ENCODE assay signal across 13 cellular contexts in genomic region chr7:42574693-42575084, GRCh38.
DNase-seq lines count a peak whose midpoint lies in the region; ATAC-seq, FAIRE-seq and TF ChIP-seq lines count a peak whose summit lies in the region.
"Had no signal": no experiment of that assay in that cellular context is flagged by ENCODE, and none has a peak within 500 bp of the region (broad histone marks: within the 10 kb centered on the region; RNA-seq: fewer than 3 reads in every experiment).

No MANE protein-coding gene starts in this region.

- no peaks in the 10 kb centered on the region for H3K9me1 ChIP-seq in keratinocyte (ENCODE audit: control insufficient read depth, extremely low read depth, insufficient read depth, low read length)

- 0 out of 2 replicates have a peak overlapping the region, but pooled peaks have one; percentile 27 for H3K4me3 ChIP-seq in ACC112 (ENCODE audit: low read depth, low read length)
- H3K4me3 ChIP-seq in HFF-Myc (replicated peaks; ENCODE audit: low read depth, low read length), result no peak overlapping the region
- H3K4me3 ChIP-seq in brain microvascular endothelial cell (ENCODE audit: low read depth, low read length), result no peak overlapping the region
- H3K4me3 ChIP-seq in keratinocyte (ENCODE audit: control insufficient read depth in 2 of 3, extremely low read depth in 1 of 3, insufficient read depth in 2 of 3, low read depth in 1 of 3, low read length in 3 of 3), result no peak overlapping the region
- H3K4me3 ChIP-seq: heart right ventricle had no signal

- no peak for ATAC-seq in GM18873 (IDR thresholded peaks at IDR 0.05; ENCODE audit: low FRiP score, unreplicated experiment)
- ATAC-seq: heart right ventricle had no signal

- dilution Hi-C loops in keratinocyte (cut with MboI; ENCODE audit: extremely low pct_ligation_motif_present, low sequenced_read_pairs), result no loop called here

- TF ChIP-seq CTCF in HFF-Myc (IDR thresholded peaks at IDR 0.05; ENCODE audit: low read depth, low read length, missing control alignments) (peak; percentile 9), brain microvascular endothelial cell (IDR thresholded peaks at IDR 0.05; ENCODE audit: low read depth, low read length, missing control alignments) (peak; percentile 48), keratinocyte (optimal IDR thresholded peaks at IDR 0.05 in 1 of 3, IDR thresholded peaks at IDR 0.05 in 1 of 3, conservative IDR thresholded peaks at IDR 0.05 in 1 of 3; ENCODE audit: extremely low read depth in 1 of 3, insufficient read depth in 2 of 3, low read length in 3 of 3) (peak; percentile 40 to 74 (median 42))

- FAIRE-seq in keratinocyte (lab: Jason Lieb, UNC), result peak; percentile 84
- no peak for FAIRE-seq in H54 (lab: Jason Lieb, UNC)
- FAIRE-seq: small intestine had no signal

- H3K27ac ChIP-seq in ACC112 (ENCODE audit: low read depth, low read length) (no peak overlapping the region), brain microvascular endothelial cell (no peak overlapping the region), keratinocyte (ENCODE audit: control insufficient read depth, insufficient read depth, low read length) (no peak overlapping the region)
- H3K27ac ChIP-seq: heart right ventricle had no signal

- H3K4me1 ChIP-seq in ACC112 (ENCODE audit: control insufficient read depth, insufficient read depth, low read length, unreplicated experiment) (no peaks in the 10 kb centered on the region), keratinocyte (ENCODE audit: control insufficient read depth, extremely low read depth, insufficient read depth, low read length) (no peaks in the 10 kb centered on the region)
- H3K4me1 ChIP-seq: heart right ventricle had no signal

- intact Hi-C loops in posterior cingulate gyrus (cut with DNase I), result no loop called here

- no peaks in the 10 kb centered on the region for H3K27me3 ChIP-seq in ACC112 (ENCODE audit: insufficient read depth, low read length)
- H3K27me3 ChIP-seq in brain microvascular endothelial cell (replicated peaks), result no peaks in the 10 kb centered on the region
- H3K27me3 ChIP-seq in keratinocyte (ENCODE audit: control insufficient read depth, extremely low read depth, insufficient read depth, low read length), result no peaks in the 10 kb centered on the region

- no peak overlapping the region for H3K4me2 ChIP-seq in keratinocyte (ENCODE audit: control insufficient read depth, extremely low read depth, insufficient read depth, low read depth, low read length)

- H3K36me3 ChIP-seq in ACC112 (ENCODE audit: insufficient read depth, low read length), result no peaks in the 10 kb centered on the region
- no peaks in the 10 kb centered on the region for H3K36me3 ChIP-seq in brain microvascular endothelial cell (replicated peaks)
- no peaks in the 10 kb centered on the region for H3K36me3 ChIP-seq in keratinocyte (ENCODE audit: control insufficient read depth in 2 of 2, extremely low read depth in 1 of 2, insufficient read depth in 2 of 2, low read length in 2 of 2)
- H3K36me3 ChIP-seq: heart right ventricle had no signal

- H2AFZ ChIP-seq in ACC112 (ENCODE audit: low read length, unreplicated experiment) (no peak overlapping the region), keratinocyte (ENCODE audit: control insufficient read depth, low read length) (no peak overlapping the region)

- H3K9me3 ChIP-seq in keratinocyte (ENCODE audit: control insufficient read depth, low read depth, low read length), result no peaks in the 10 kb centered on the region

- in situ Hi-C loops in brain microvascular endothelial cell (cut with HindIII; ENCODE audit: low pct_ligation_motif_present, low sequenced_read_pairs), result no loop called here

- H3K79me2 ChIP-seq in ACC112 (ENCODE audit: control insufficient read depth, insufficient read depth, low read length, unreplicated experiment) (no peaks in the 10 kb centered on the region), keratinocyte (ENCODE audit: control insufficient read depth, insufficient read depth, low read length) (no peaks in the 10 kb centered on the region)

- no peak for DNase-seq in HFF-Myc (ENCODE audit: extremely low read depth, low read depth)
- DNase-seq in brain microvascular endothelial cell, result no peak
- DNase-seq in keratinocyte (ENCODE audit: low read depth, low spot score), result no peak
- DNase-seq in H54 (ENCODE audit: insufficient read length, low spot score), result no peak
- no peak for DNase-seq in posterior cingulate gyrus
- DNase-seq in activated CD4-positive, CD25-positive, alpha-beta regulatory T cell (lab: John Stamatoyannopoulos, UW), result no peak
- DNase-seq: activated CD8-positive, alpha-beta memory T cell treated with anti-CD3 and anti-CD28 coated beads for 24 hours; activated naive CD4-positive, alpha-beta T cell treated with anti-CD3 and anti-CD28 coated beads, Interleukin-2, amount 50 U/mL, for 16 hours; heart right ventricle; NCI-H1694 treated with DMSO at 0.1 percent for 48 hours; small intestine had no signal

- TF ChIP-seq POLR2A in H54 (IDR thresholded peaks at IDR 0.05; ENCODE audit: low read depth, low read length), result no peak

- H3K9ac ChIP-seq in keratinocyte (ENCODE audit: control insufficient read depth, extremely low read depth, insufficient read depth, low read length), result no peak overlapping the region

- no peaks in the 10 kb centered on the region for H4K20me1 ChIP-seq in keratinocyte (ENCODE audit: control insufficient read depth, extremely low read depth, insufficient read depth, low read length)
